17 cellular contexts compared by ENCODE assay signal in the genomic region with DNA sequence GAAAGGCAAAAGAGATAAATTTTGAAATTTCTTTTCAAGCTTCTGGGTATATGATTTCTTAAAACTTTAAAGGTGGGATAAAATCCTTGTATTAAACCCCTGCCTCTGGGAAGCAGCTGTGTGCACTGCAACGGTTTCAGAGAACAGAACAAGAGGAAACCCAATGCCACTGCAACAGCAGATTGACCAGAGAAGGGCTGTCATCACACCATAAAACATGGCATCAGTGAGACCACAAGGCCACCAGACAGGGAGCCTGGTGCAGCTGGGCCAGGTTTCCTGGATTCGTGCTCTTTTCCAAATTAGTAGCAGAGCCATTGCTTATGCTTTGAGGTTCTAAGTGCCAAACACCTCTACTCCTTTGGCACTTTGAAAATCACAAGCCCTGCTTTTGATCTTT.
DNase-seq lines count a peak whose midpoint lies in the region; TF ChIP-seq lines count a peak whose summit lies in the region.
"Had no signal": no experiment of that assay in that cellular context is flagged by ENCODE, and none has a peak within 500 bp of the region (broad histone marks: within the 10 kb centered on the region; RNA-seq: fewer than 3 reads in every experiment).

No MANE protein-coding gene starts in this region.

- H3K36me3 ChIP-seq in BLaER1 treated with 17β-estradiol and CSF1 and Interleukin-3, amounts not matched to agents 10 nM and 100 nM, result no peaks in the 10 kb centered on the region
- H3K36me3 ChIP-seq in HEK293 (ENCODE audit: control insufficient read depth in 2 of 2, insufficient read depth in 1 of 2, low read length in 2 of 2), result no peaks in the 10 kb centered on the region
- H3K36me3 ChIP-seq in smooth muscle cell (ENCODE audit: low read depth), result no peaks in the 10 kb centered on the region

- H2AFZ ChIP-seq in smooth muscle cell (ENCODE audit: low read depth), result no peak overlapping the region

- no peaks in the 10 kb centered on the region for H4K20me1 ChIP-seq in BLaER1 treated with 17β-estradiol and CSF1 and Interleukin-3, amounts not matched to agents 10 nM and 100 nM
- H4K20me1 ChIP-seq in smooth muscle cell (ENCODE audit: low read depth), result no peaks in the 10 kb centered on the region

- POLR2A ChIA-PET in HEK293 (lab: Yijun Ruan, JAX), result no interaction called here

- CTCF ChIA-PET in HEK293 (lab: Yijun Ruan, JAX), result interaction anchor here (1.1 kb wide), 1 partner anchor 21 kb away, joined by 3 read pairs; no protein-coding TSS in a partner anchor

- H3K9ac ChIP-seq in BLaER1 treated with 17β-estradiol and CSF1 and Interleukin-3, amounts not matched to agents 10 nM and 100 nM, result no peak overlapping the region
- H3K9ac ChIP-seq in smooth muscle cell (ENCODE audit: low read depth), result no peak overlapping the region

- H3K27ac ChIP-seq in BLaER1 treated with 17β-estradiol and CSF1 and Interleukin-3, amounts not matched to agents 10 nM and 100 nM, result no peak overlapping the region
- H3K27ac ChIP-seq in HEK293 (ENCODE audit: extremely low read depth, low read depth, low read length) (no peak overlapping the region), smooth muscle cell (ENCODE audit: low read depth) (no peak overlapping the region)
- H3K27ac ChIP-seq: RWPE1 had no signal

- 26% methylated on average over 2 of the region's 2 CpGs for WGBS in smooth muscle cell (ENCODE audit: low lambda C conversion rate)

- peaks cover 13 to 45% (median 35%) of the 10 kb centered on the region in 10 experiments for H3K4me1 ChIP-seq in BLaER1 treated with 17β-estradiol and CSF1 and Interleukin-3, amounts not matched to agents 10 nM and 100 nM
- no peaks in the 10 kb centered on the region for H3K4me1 ChIP-seq in HEK293 (ENCODE audit: control insufficient read depth, insufficient read depth, low read length)
- H3K4me1 ChIP-seq in smooth muscle cell (ENCODE audit: low read depth), result no peaks in the 10 kb centered on the region

- no peaks in the 10 kb centered on the region for H3K79me2 ChIP-seq in smooth muscle cell (ENCODE audit: low read depth)

- H3K4me2 ChIP-seq in BLaER1 treated with 17β-estradiol and CSF1 and Interleukin-3, amounts not matched to agents 10 nM and 100 nM, result peak overlapping the region in 9 of 11 experiments; percentile 2 to 56 (median 29); a peak in 13 of 22 replicates
- H3K4me2 ChIP-seq in smooth muscle cell, result no peak overlapping the region

- no peak overlapping the region for H3K4me3 ChIP-seq in BLaER1 treated with 17β-estradiol and CSF1 and Interleukin-3, amounts not matched to agents 10 nM and 100 nM
- no peak overlapping the region for H3K4me3 ChIP-seq in HEK293 (ENCODE audit: low read depth, low read length)
- no peak overlapping the region for H3K4me3 ChIP-seq in smooth muscle cell
- no peak overlapping the region for H3K4me3 ChIP-seq in foreskin fibroblast (ENCODE audit: low read depth in 1 of 2, low read length in 2 of 2)

- no peaks in the 10 kb centered on the region for H3K27me3 ChIP-seq in BLaER1 treated with 17β-estradiol and CSF1 and Interleukin-3, amounts not matched to agents 10 nM and 100 nM
- peaks cover 7% of the 10 kb centered on the region for H3K27me3 ChIP-seq in smooth muscle cell (ENCODE audit: low read depth)

- no peak for TF ChIP-seq CTCF in HEK293 (tag by site-specific recombination; IDR thresholded peaks at IDR 0.05)
- TF ChIP-seq CTCF in smooth muscle cell (IDR thresholded peaks at IDR 0.05; ENCODE audit: borderline replicate concordance, insufficient read depth, poor library complexity, severe bottlenecking), result no peak
- TF ChIP-seq CTCF in foreskin fibroblast (IDR thresholded peaks at IDR 0.05; ENCODE audit: low read depth, low read length), result no peak

- 0 out of 22 replicates have a peak, but pooled peaks cover 0 to 6% (median 0%) of the 10 kb centered on the region in 11 experiments for H3K9me3 ChIP-seq in BLaER1 treated with 17β-estradiol and CSF1 and Interleukin-3, amounts not matched to agents 10 nM and 100 nM (replicated peaks in 1 of 11)
- H3K9me3 ChIP-seq in HEK293 (ENCODE audit: control insufficient read depth, insufficient read depth, low read depth, low read length), result no peaks in the 10 kb centered on the region
- no peaks in the 10 kb centered on the region for H3K9me3 ChIP-seq in smooth muscle cell (replicated peaks; ENCODE audit: low read depth)

- DNase-seq in SHP77 treated with DMSO at 0.1 percent for 48 hours (lab: John Stamatoyannopoulos, UW) (peak; percentile 37), myocyte (ENCODE audit: low read depth) (peak; percentile 85), GM03348 (ENCODE audit: low spot score) (no peak), smooth muscle cell (lab: John Stamatoyannopoulos, UW; ENCODE audit: unreplicated experiment) (no peak), foreskin fibroblast (no peak)
- DNase-seq: CD8-positive, alpha-beta memory T cell; H7; Karpas-422; MM.1S; NCI-H1417 treated with DMSO at 0.1 percent for 48 hours; NCI-H2029; NCI-H748 treated with DMSO at 0.1 percent for 48 hours; PC-3; T-cell had no signal

- H3F3A ChIP-seq in smooth muscle cell (ENCODE audit: low read depth), result no peaks in the 10 kb centered on the region

TF ChIP-seq in HEK293, 187 proteins besides CTCF, POLR2A, EP300 and RAD21:
- TF ChIP-seq, protein P1, sequence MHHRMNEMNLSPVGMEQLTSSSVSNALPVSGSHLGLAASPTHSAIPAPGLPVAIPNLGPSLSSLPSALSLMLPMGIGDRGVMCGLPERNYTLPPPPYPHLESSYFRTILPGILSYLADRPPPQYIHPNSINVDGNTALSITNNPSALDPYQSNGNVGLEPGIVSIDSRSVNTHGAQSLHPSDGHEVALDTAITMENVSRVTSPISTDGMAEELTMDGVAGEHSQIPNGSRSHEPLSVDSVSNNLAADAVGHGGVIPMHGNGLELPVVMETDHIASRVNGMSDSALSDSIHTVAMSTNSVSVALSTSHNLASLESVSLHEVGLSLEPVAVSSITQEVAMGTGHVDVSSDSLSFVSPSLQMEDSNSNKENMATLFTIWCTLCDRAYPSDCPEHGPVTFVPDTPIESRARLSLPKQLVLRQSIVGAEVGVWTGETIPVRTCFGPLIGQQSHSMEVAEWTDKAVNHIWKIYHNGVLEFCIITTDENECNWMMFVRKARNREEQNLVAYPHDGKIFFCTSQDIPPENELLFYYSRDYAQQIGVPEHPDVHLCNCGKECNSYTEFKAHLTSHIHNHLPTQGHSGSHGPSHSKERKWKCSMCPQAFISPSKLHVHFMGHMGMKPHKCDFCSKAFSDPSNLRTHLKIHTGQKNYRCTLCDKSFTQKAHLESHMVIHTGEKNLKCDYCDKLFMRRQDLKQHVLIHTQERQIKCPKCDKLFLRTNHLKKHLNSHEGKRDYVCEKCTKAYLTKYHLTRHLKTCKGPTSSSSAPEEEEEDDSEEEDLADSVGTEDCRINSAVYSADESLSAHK (tag by site-specific recombination; IDR thresholded peaks at IDR 0.05), result 0 out of 2 replicates have a peak, but pooled peaks have one; percentile 16
- TF ChIP-seq OSR2 (tag by site-specific recombination; IDR thresholded peaks at IDR 0.05) (no peak), WT1 (tag by site-specific recombination; IDR thresholded peaks at IDR 0.05) (no peak), ZNF654 (tag by site-specific recombination; IDR thresholded peaks at IDR 0.05; ENCODE audit: low read depth) (no peak), ZNF157 (tag by site-specific recombination; IDR thresholded peaks at IDR 0.05) (no peak), ZNF174 (tag by site-specific recombination; IDR thresholded peaks at IDR 0.05) (no peak), ZNF350 (tag by site-specific recombination; IDR thresholded peaks at IDR 0.05) (no peak)

Comparison
In these comparisons a context has a peak if more than half of its experiments do, and no peak if none do; other contexts are left out.
1. DNase-seq: peak in SHP77 treated with DMSO at 0.1 percent for 48 hours (single experiment) and myocyte (single experiment); none in GM03348 (single experiment), smooth muscle cell (single experiment) and foreskin fibroblast (0 of 2).